In genomic region chr1:109655624-109656519, GRCh38 we compare ENCODE assay signal across 1 cellular context.
TF ChIP-seq lines count a peak whose summit lies in the region.

Gene GSTM4 (plus strand): TSS chr1:109656099. CDS start chr1:109656390, 291 bp downstream.

TF ChIP-seq in HepG2, 621 proteins besides CTCF, POLR2A, EP300 and RAD21 (continued from another document and continues in another):
- TF ChIP-seq ZBED4 (CRISPR knock-in tag; IDR thresholded peaks at IDR 0.05; ENCODE audit: borderline replicate concordance): peak; percentile 76; the same call in 1 of the 2 replicates
- no peak for TF ChIP-seq ZKSCAN5 (CRISPR knock-in tag; IDR thresholded peaks at IDR 0.05)
- TF ChIP-seq ZMYM4 (CRISPR knock-in tag; IDR thresholded peaks at IDR 0.05): peak; percentile 89
- no peak for TF ChIP-seq ZNF773 (CRISPR knock-in tag; IDR thresholded peaks at IDR 0.05; ENCODE audit: borderline replicate concordance)
- no peak for TF ChIP-seq PHB2 (IDR thresholded peaks at IDR 0.05; ENCODE audit: partially characterized antibody)
- peak; percentile 81; the same call in 1 of the 2 replicates for TF ChIP-seq KLF15 (CRISPR knock-in tag; IDR thresholded peaks at IDR 0.05; ENCODE audit: borderline replicate concordance)
- TF ChIP-seq ZNF772 (CRISPR knock-in tag; IDR thresholded peaks at IDR 0.05): peak; percentile 47; the same call in 1 of the 2 replicates
- no peak for TF ChIP-seq RFXAP (CRISPR knock-in tag; IDR thresholded peaks at IDR 0.05; ENCODE audit: borderline replicate concordance)
- no peak for TF ChIP-seq RCOR2 (CRISPR knock-in tag; IDR thresholded peaks at IDR 0.05)
- TF ChIP-seq MIXL1 (CRISPR knock-in tag; IDR thresholded peaks at IDR 0.05): no peak; the same call in 1 of the 2 replicates
- TF ChIP-seq RARA (CRISPR knock-in tag; IDR thresholded peaks at IDR 0.05): peak; percentile 46; the same call in 1 of the 2 replicates
- TF ChIP-seq PTBP1 (IDR thresholded peaks at IDR 0.05; ENCODE audit: low read depth, low read length, poor library complexity, severe bottlenecking): no peak
- no peak for TF ChIP-seq ZNF10 (CRISPR knock-in tag; IDR thresholded peaks at IDR 0.05; ENCODE audit: borderline replicate concordance, low read depth)
- no peak for TF ChIP-seq HOXA7 (CRISPR knock-in tag; IDR thresholded peaks at IDR 0.05)
- TF ChIP-seq IRX3 (CRISPR knock-in tag; IDR thresholded peaks at IDR 0.05; ENCODE audit: borderline replicate concordance, low read depth): no peak
- no peak; the same call in none of the 2 replicates for TF ChIP-seq SP5 (CRISPR knock-in tag; IDR thresholded peaks at IDR 0.05; ENCODE audit: borderline replicate concordance, low read depth)
- TF ChIP-seq CREB1 (IDR thresholded peaks at IDR 0.05): 0 out of 2 replicates have a peak, but pooled peaks have one; percentile 29
- TF ChIP-seq CREB1 (CRISPR knock-in tag; IDR thresholded peaks at IDR 0.05): no peak
- no peak for TF ChIP-seq ETS1 (CRISPR knock-in tag; IDR thresholded peaks at IDR 0.05)
- TF ChIP-seq HNF1A (IDR thresholded peaks at IDR 0.05; ENCODE audit: low read depth): no peak
- TF ChIP-seq HNF1A (CRISPR knock-in tag; IDR thresholded peaks at IDR 0.05; ENCODE audit: borderline replicate concordance): peak; percentile 61; the same call in 1 of the 2 replicates
- no peak for TF ChIP-seq ZNF281 (CRISPR knock-in tag; IDR thresholded peaks at IDR 0.05; ENCODE audit: borderline replicate concordance)
- TF ChIP-seq ZMYM3 (CRISPR knock-in tag; IDR thresholded peaks at IDR 0.05): peak; percentile 64; the same call in 1 of the 2 replicates
- peak; percentile 57; the same call in 1 of the 2 replicates for TF ChIP-seq MXD1 (CRISPR knock-in tag; IDR thresholded peaks at IDR 0.05)
- no peak for TF ChIP-seq NFKBIZ (CRISPR knock-in tag; IDR thresholded peaks at IDR 0.05)
- no peak; the same call in 1 of the 2 replicates for TF ChIP-seq ZNF143 (CRISPR knock-in tag; IDR thresholded peaks at IDR 0.05)
- TF ChIP-seq ZBTB26 (CRISPR knock-in tag; IDR thresholded peaks at IDR 0.05; ENCODE audit: borderline replicate concordance): peak; percentile 71; the same call in 1 of the 2 replicates
- no peak for TF ChIP-seq LRRFIP1 (CRISPR knock-in tag; conservative IDR thresholded peaks at IDR 0.05)
- TF ChIP-seq NFE2 (CRISPR knock-in tag; IDR thresholded peaks at IDR 0.05): no peak
- peak; percentile 66; the same call in 1 of the 2 replicates for TF ChIP-seq ZNF343 (CRISPR knock-in tag; IDR thresholded peaks at IDR 0.05)
- no peak for TF ChIP-seq ZNF253 (CRISPR knock-in tag; IDR thresholded peaks at IDR 0.05; ENCODE audit: borderline replicate concordance)
- TF ChIP-seq ZNF354B (CRISPR knock-in tag; IDR thresholded peaks at IDR 0.05): no peak
- TF ChIP-seq ZNF263 (CRISPR knock-in tag; IDR thresholded peaks at IDR 0.05): peak; percentile 65; the same call in 1 of the 2 replicates
- peak; percentile 84 for TF ChIP-seq ZNF598 (CRISPR knock-in tag; IDR thresholded peaks at IDR 0.05; ENCODE audit: borderline replicate concordance)
- peak; percentile 47; the same call in 1 of the 2 replicates for TF ChIP-seq BCL3 (CRISPR knock-in tag; IDR thresholded peaks at IDR 0.05)
- no peak for TF ChIP-seq ZNF737 (CRISPR knock-in tag; IDR thresholded peaks at IDR 0.05; ENCODE audit: borderline replicate concordance)
- TF ChIP-seq NFRKB (IDR thresholded peaks at IDR 0.05): no peak
- TF ChIP-seq U2AF2 (IDR thresholded peaks at IDR 0.05; ENCODE audit: low read depth, low read length): no peak
- TF ChIP-seq HDAC2 (CRISPR knock-in tag; IDR thresholded peaks at IDR 0.05): peak; percentile 29; the same call in 1 of the 2 replicates
- no peak for TF ChIP-seq ZBTB42 (CRISPR knock-in tag; IDR thresholded peaks at IDR 0.05)
- peak; percentile 61 for TF ChIP-seq XRCC5 (optimal IDR thresholded peaks at IDR 0.05; ENCODE audit: low read length)
- peak; percentile 77 for TF ChIP-seq YEATS4 (CRISPR knock-in tag; IDR thresholded peaks at IDR 0.05; ENCODE audit: borderline replicate concordance)
- TF ChIP-seq ZNF136 (CRISPR knock-in tag; IDR thresholded peaks at IDR 0.05; ENCODE audit: low read depth): no peak
- no peak for TF ChIP-seq ZNF446 (CRISPR knock-in tag; IDR thresholded peaks at IDR 0.05)
- peak; percentile 32; the same call in 1 of the 2 replicates for TF ChIP-seq TBX2 (CRISPR knock-in tag; IDR thresholded peaks at IDR 0.05; ENCODE audit: borderline replicate concordance)
- TF ChIP-seq MEIS1 (CRISPR knock-in tag; IDR thresholded peaks at IDR 0.05; ENCODE audit: borderline replicate concordance): peak; percentile 81; the same call in 1 of the 2 replicates
- peak; percentile 79 for TF ChIP-seq ZFY (CRISPR knock-in tag; IDR thresholded peaks at IDR 0.05)
- no peak for TF ChIP-seq ZNF777 (CRISPR knock-in tag; IDR thresholded peaks at IDR 0.05)
